In genomic region chr15:63971427-63971805, GRCh38 we compare ENCODE assay signal across 8 cellular contexts.
DNase-seq lines count a peak whose midpoint lies in the region; ATAC-seq and TF ChIP-seq lines count a peak whose summit lies in the region.

No MANE protein-coding gene starts in this region.

- H3K36me3 ChIP-seq in MM.1S (replicated peaks; ENCODE audit: insufficient read depth, low read length) = no peaks in the 10 kb centered on the region
- H3K36me3 ChIP-seq in WERI-Rb-1 = no peaks in the 10 kb centered on the region

- H3K9me3 ChIP-seq in MM.1S (replicated peaks; ENCODE audit: insufficient read depth, low read length) (no peaks in the 10 kb centered on the region), WERI-Rb-1 (ENCODE audit: severe bottlenecking) (no peaks in the 10 kb centered on the region)

- H3K27ac ChIP-seq in MM.1S (ENCODE audit: low read length) (peak overlapping the region; percentile 89), WERI-Rb-1 (no peak overlapping the region)

- no peak for TF ChIP-seq CTCF in MM.1S (IDR thresholded peaks at IDR 0.05; ENCODE audit: low read length)
- TF ChIP-seq CTCF in WERI-Rb-1 (IDR thresholded peaks at IDR 0.05; ENCODE audit: low read depth, low read length) = no peak

- peaks cover 42% of the 10 kb centered on the region for H3K4me1 ChIP-seq in MM.1S (ENCODE audit: low read length)

- no peaks in the 10 kb centered on the region for H3K9me2 ChIP-seq in MM.1S (replicated peaks; ENCODE audit: insufficient read depth, low read length)

- H3K9me3 Mint-ChIP-seq in activated naive CD8-positive, alpha-beta T cell (ENCODE audit: low read depth) = no peaks in the 10 kb centered on the region

- H3K4me3 Mint-ChIP-seq in activated naive CD8-positive, alpha-beta T cell = peak overlapping the region; percentile 68

- H3K9ac ChIP-seq in MM.1S (ENCODE audit: low read length) = peak overlapping the region; percentile 51

- H3K27me3 ChIP-seq in MM.1S (replicated peaks; ENCODE audit: insufficient read depth, low read length) (no peaks in the 10 kb centered on the region), WERI-Rb-1 (ENCODE audit: insufficient read depth, low read depth, severe bottlenecking) (no peaks in the 10 kb centered on the region)

- peak overlapping the region; percentile 51 for H2AFZ ChIP-seq in MM.1S (ENCODE audit: low read length)

- ATAC-seq in GM19452 (IDR thresholded peaks at IDR 0.05; ENCODE audit: unreplicated experiment) (peak; percentile 25), HG03520 (IDR thresholded peaks at IDR 0.05; ENCODE audit: unreplicated experiment) (no peak)

- DNase-seq in MM.1S (peak; percentile 64), NCI-H2029 (lab: John Stamatoyannopoulos, UW) (no peak), WERI-Rb-1 (no peak), NCI-H526 treated with DMSO at 0.1 percent for 48 hours (lab: John Stamatoyannopoulos, UW) (no peak)
- DNase-seq in stimulated activated CD4-positive, alpha-beta T cell treated with anti-CD3 and anti-CD28 coated beads, Interleukin-2, amount 100 ng/mL, for 48 hours = peak; percentile 29 to 51

- no peaks in the 10 kb centered on the region for H4K20me1 ChIP-seq in MM.1S (ENCODE audit: insufficient read depth, low read length)

- H3K27ac Mint-ChIP-seq in activated naive CD8-positive, alpha-beta T cell = peak overlapping the region; percentile 86

- H3K4me2 ChIP-seq in MM.1S (ENCODE audit: low read depth, low read length) = peak overlapping the region; percentile 70

- H3K4me3 ChIP-seq in MM.1S (ENCODE audit: low read length) (peak overlapping the region; percentile 34), WERI-Rb-1 (ENCODE audit: low read depth, low read length) (no peak overlapping the region)

- H3K4me1 Mint-ChIP-seq in activated naive CD8-positive, alpha-beta T cell (ENCODE audit: low read depth) = peaks cover 31% of the 10 kb centered on the region

- H3K79me2 ChIP-seq in MM.1S (ENCODE audit: low read length) = no peaks in the 10 kb centered on the region

- no peaks in the 10 kb centered on the region for H3K27me3 Mint-ChIP-seq in activated naive CD8-positive, alpha-beta T cell

- H3F3A ChIP-seq in MM.1S (ENCODE audit: insufficient read depth, low read length) = peaks cover 28% of the 10 kb centered on the region

- no peaks in the 10 kb centered on the region for H3K36me3 Mint-ChIP-seq in activated naive CD8-positive, alpha-beta T cell

Comparison
In these comparisons a context has a peak if more than half of its experiments do, and no peak if none do; other contexts are left out.
1. DNase-seq: peak in MM.1S (single experiment) and stimulated activated CD4-positive, alpha-beta T cell treated with anti-CD3 and anti-CD28 coated beads, Interleukin-2, amount 100 ng/mL, for 48 hours (2 of 2); none in NCI-H2029 (single experiment), WERI-Rb-1 (single experiment) and NCI-H526 treated with DMSO at 0.1 percent for 48 hours (single experiment).